15 cellular contexts compared by ENCODE assay signal in the genomic region with DNA sequence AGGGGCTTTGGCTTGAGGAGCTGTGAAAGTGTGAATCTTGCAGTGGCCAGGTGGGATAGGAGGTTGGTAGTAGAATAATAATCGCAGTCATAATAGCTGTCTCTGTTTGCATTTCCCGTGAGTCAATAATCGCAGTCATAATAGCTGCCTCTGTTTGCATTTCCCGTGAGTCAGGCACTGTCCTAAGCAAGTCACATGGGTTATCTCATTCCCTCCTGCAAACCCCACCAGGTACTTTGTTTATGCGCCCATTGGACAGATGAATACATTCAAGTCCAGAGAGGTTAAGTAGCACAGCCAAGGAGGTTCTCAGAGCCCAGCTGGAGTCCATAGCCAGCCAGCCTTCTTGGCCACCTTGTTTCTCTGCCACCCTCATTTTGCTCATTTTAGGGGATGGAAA.
"Had no signal": no experiment of that assay in that cellular context is flagged by ENCODE, and none has a peak within 500 bp of the region (broad histone marks: within the 10 kb centered on the region; RNA-seq: fewer than 3 reads in every experiment).

No MANE protein-coding gene starts in this region.

- H3K4me3 Mint-ChIP-seq: activated CD4-positive, alpha-beta T cell treated with anti-CD3 and anti-CD28 coated beads for 36 hours; activated CD8-positive, alpha-beta T cell treated with anti-CD3 and anti-CD28 coated beads for 36 hours; immature natural killer cell had no signal

- H3K27me3 ChIP-seq: breast epithelium, foreskin keratinocyte, neutrophil, thyroid gland had no signal

- ATAC-seq: activated CD4-positive, alpha-beta T cell treated with anti-CD3 and anti-CD28 coated beads for 36 hours; activated CD8-positive, alpha-beta T cell treated with anti-CD3 and anti-CD28 coated beads for 36 hours; foreskin keratinocyte; left cardiac atrium had no signal

- DNase-seq: activated CD4-positive, alpha-beta T cell treated with anti-CD3 and anti-CD28 coated beads for 36 hours; activated CD8-positive, alpha-beta memory T cell treated with anti-CD3 and anti-CD28 coated beads, Interleukin-2, amount 50 U/mL, for 48 hours; activated CD8-positive, alpha-beta T cell treated with anti-CD3 and anti-CD28 coated beads for 36 hours; activated naive CD4-positive, alpha-beta T cell; foreskin keratinocyte; immature natural killer cell; left cardiac atrium; naive B cell; retina; thyroid gland; WERI-Rb-1 had no signal

- H3K4me1 ChIP-seq: breast epithelium, foreskin keratinocyte, thyroid gland had no signal

- H3K9me3 Mint-ChIP-seq: activated CD8-positive, alpha-beta T cell treated with anti-CD3 and anti-CD28 coated beads for 36 hours; immature natural killer cell had no signal

- H3K27ac ChIP-seq: breast epithelium, foreskin keratinocyte, neutrophil, skin epidermis, thyroid gland, WERI-Rb-1 had no signal

- H3K27me3 Mint-ChIP-seq: naive B cell had no signal

- H3K4me1 Mint-ChIP-seq: activated CD4-positive, alpha-beta T cell treated with anti-CD3 and anti-CD28 coated beads for 36 hours; immature natural killer cell; naive B cell had no signal

- H3K36me3 Mint-ChIP-seq: immature natural killer cell, naive B cell had no signal

- H3K4me3 ChIP-seq: breast epithelium, lung, skin epidermis, thyroid gland had no signal

- H3K27ac Mint-ChIP-seq: activated CD4-positive, alpha-beta T cell treated with anti-CD3 and anti-CD28 coated beads for 36 hours; activated CD8-positive, alpha-beta T cell treated with anti-CD3 and anti-CD28 coated beads for 36 hours; immature natural killer cell; naive B cell had no signal

- H3K9me3 ChIP-seq: neutrophil, thyroid gland had no signal

- H3K36me3 ChIP-seq: breast epithelium, neutrophil, thyroid gland, WERI-Rb-1 had no signal
